In the genomic region with DNA sequence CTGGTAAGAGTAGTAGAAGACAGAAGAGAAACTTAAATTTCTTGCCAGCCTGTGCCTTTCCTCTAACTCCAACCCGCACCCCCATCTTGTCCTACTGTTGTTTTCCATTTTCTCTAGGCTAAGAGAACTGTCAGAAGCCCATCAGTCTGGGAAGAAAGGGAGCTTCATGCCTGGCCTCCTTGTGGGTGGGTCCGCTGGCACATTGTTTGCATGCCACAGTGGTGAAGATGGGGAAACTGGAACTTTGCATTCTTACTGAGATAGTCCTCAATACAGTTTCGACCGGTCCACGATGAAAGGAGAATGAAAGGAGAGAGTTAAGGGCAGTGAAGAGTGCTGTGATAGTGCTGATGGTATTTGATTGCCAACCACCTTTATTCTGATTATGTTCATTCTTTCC, we compare ENCODE assay signal across 22 cellular contexts.
DNase-seq lines count a peak whose midpoint lies in the region; ATAC-seq, FAIRE-seq and TF ChIP-seq lines count a peak whose summit lies in the region.
"Had no signal": no experiment of that assay in that cellular context is flagged by ENCODE, and none has a peak within 500 bp of the region (broad histone marks: within the 10 kb centered on the region; RNA-seq: fewer than 3 reads in every experiment).

No MANE protein-coding gene starts in this region.

- H3K36me3 ChIP-seq in SK-N-SH (replicated peaks in 1 of 2; ENCODE audit: control insufficient read depth in 1 of 2, insufficient read depth in 2 of 2, low read length in 1 of 2) (no peaks in the 10 kb centered on the region), mesendoderm (ENCODE audit: control insufficient read depth, insufficient read depth, low read length) (no peaks in the 10 kb centered on the region), kidney (ENCODE audit: control insufficient read depth in 1 of 2, insufficient read depth in 2 of 2, low read length in 2 of 2) (peaks cover 2 to 7% of the 10 kb centered on the region in 2 donors)

- no peak overlapping the region for H2AK5ac ChIP-seq in mesendoderm (ENCODE audit: low read length)

- no peak for TF ChIP-seq EP300 in SK-N-SH (IDR thresholded peaks at IDR 0.05; ENCODE audit: borderline replicate concordance in 1 of 2, low read depth in 1 of 2, low read length in 1 of 2)

- peaks cover 2% of the 10 kb centered on the region for H3K79me1 ChIP-seq in mesendoderm (ENCODE audit: low read length)

- FAIRE-seq in urothelium cell line (lab: Jason Lieb, UNC) (no peak), kidney (lab: Jason Lieb, UNC) (no peak)
- FAIRE-seq: islet of Langerhans had no signal

- H3K9me3 ChIP-seq in SK-N-SH: no peaks in the 10 kb centered on the region
- no peaks in the 10 kb centered on the region for H3K9me3 ChIP-seq in kidney (ENCODE audit: control insufficient read depth in 1 of 2, low read length in 2 of 2)
- H3K9me3 ChIP-seq: testis had no signal

- H3K27ac ChIP-seq in SK-N-SH (ENCODE audit: low read depth in 2 of 2, low read length in 1 of 2) (no peak overlapping the region), mesendoderm (ENCODE audit: low read depth, low read length) (no peak overlapping the region), kidney (ENCODE audit: low read depth in 2 of 2, low read length in 2 of 2) (no peak overlapping the region)
- H3K27ac ChIP-seq: 22Rv1, epithelial cell of prostate, testis had no signal

- peaks cover 8% of the 10 kb centered on the region for H3K36me3 Mint-ChIP-seq in progenitor cell of endocrine pancreas (ENCODE audit: insufficient read depth)

- CTCF ChIA-PET in SK-N-SH (lab: Yijun Ruan, JAX): interaction anchor here (0.6 to 1.2 kb wide), 2 partner anchors 26 to 1083 kb away, joined by 3 read pairs; no protein-coding TSS in a partner anchor

- H3F3A ChIP-seq in SK-N-SH (replicated peaks; ENCODE audit: insufficient read depth): no peaks in the 10 kb centered on the region

- H2BK5ac ChIP-seq in mesendoderm (ENCODE audit: low read length): no peak overlapping the region

- peaks cover 0 to 15% of the 10 kb centered on the region in 2 experiments; a peak in 2 of 4 replicates for H3K4me1 ChIP-seq in SK-N-SH (ENCODE audit: control insufficient read depth in 1 of 2, insufficient read depth in 2 of 2, low read depth in 1 of 2, low read length in 1 of 2)
- peaks cover 16% of the 10 kb centered on the region for H3K4me1 ChIP-seq in mesendoderm (ENCODE audit: control insufficient read depth, low read depth, low read length)
- peaks cover 3 to 13% of the 10 kb centered on the region in 2 donors for H3K4me1 ChIP-seq in kidney (ENCODE audit: control insufficient read depth in 1 of 2, insufficient read depth in 1 of 2, low read depth in 1 of 2, low read length in 2 of 2)

- H3K4me2 ChIP-seq in SK-N-SH (no peak overlapping the region), mesendoderm (ENCODE audit: low read length) (no peak overlapping the region)

- DNase-seq in SK-N-SH (no peak), astrocyte of the hippocampus (ENCODE audit: low read depth, low spot score) (peak; percentile 58), mesendoderm (peak; percentile 72), urothelium cell line (ENCODE audit: low spot score) (peak; percentile 54), kidney (no peak), progenitor cell of endocrine pancreas (ENCODE audit: low spot score, unreplicated experiment) (no peak)
- DNase-seq: activated CD4-positive, CD25-positive, alpha-beta regulatory T cell treated with anti-CD3 and anti-CD28 coated beads, Interleukin-2, amount 50 U/mL, for 72 hours; CD4-positive, CD25-positive, alpha-beta regulatory T cell; cortex of kidney; DMS79; NCI-H1436; occipital lobe; SIG-M5; stimulated activated CD4-positive, alpha-beta T cell treated with anti-CD3 and anti-CD28 coated beads, Interleukin-4, amount 100 ng/mL, for 1 hour; testis had no signal

- H3K4me3 Mint-ChIP-seq in progenitor cell of endocrine pancreas (ENCODE audit: low read depth): no peak overlapping the region
- H3K4me3 Mint-ChIP-seq: CD4-positive, CD25-positive, alpha-beta regulatory T cell; T-helper 2 cell treated with Interferon-gamma antibody and Interleukin-4, amounts not matched to agents 5 μg/mL and 100 μg/mL, for 36 hours had no signal

- H3K27ac Mint-ChIP-seq in progenitor cell of endocrine pancreas: no peak overlapping the region
- H3K27ac Mint-ChIP-seq: CD4-positive, CD25-positive, alpha-beta regulatory T cell; T-helper 2 cell treated with Interferon-gamma antibody and Interleukin-4, amounts not matched to agents 5 μg/mL and 100 μg/mL, for 36 hours had no signal

- intact Hi-C loops in kidney (cut with DNase I): no loop called here

- H3K9ac ChIP-seq in SK-N-SH (no peak overlapping the region), mesendoderm (ENCODE audit: low read length) (no peak overlapping the region), kidney (ENCODE audit: low read length in 2 of 2) (peak overlapping the region in 1 of 2 donors; percentile 5)

- no peak overlapping the region for H2AFZ ChIP-seq in SK-N-SH (ENCODE audit: low read depth)

- no peak overlapping the region for H3K18ac ChIP-seq in mesendoderm (ENCODE audit: low read length)

- H4K20me1 ChIP-seq in SK-N-SH (ENCODE audit: insufficient read depth): no peaks in the 10 kb centered on the region

- H3K4me1 Mint-ChIP-seq in progenitor cell of endocrine pancreas (ENCODE audit: low read depth): peaks cover 15% of the 10 kb centered on the region

- no peak overlapping the region for H4K8ac ChIP-seq in mesendoderm (ENCODE audit: low read depth, low read length)

- H3K9me3 Mint-ChIP-seq in progenitor cell of endocrine pancreas (ENCODE audit: low read depth): no peaks in the 10 kb centered on the region
- H3K9me3 Mint-ChIP-seq: CD4-positive, CD25-positive, alpha-beta regulatory T cell; T-helper 2 cell treated with Interferon-gamma antibody and Interleukin-4, amounts not matched to agents 5 μg/mL and 100 μg/mL, for 36 hours had no signal

- TF ChIP-seq RAD21 in SK-N-SH (IDR thresholded peaks at IDR 0.05; ENCODE audit: low read length): no peak

- TF ChIP-seq CTCF in SK-N-SH (IDR thresholded peaks at IDR 0.05) (no peak), kidney (IDR thresholded peaks at IDR 0.05; ENCODE audit: borderline replicate concordance, extremely low read depth, insufficient read depth) (no peak), progenitor cell of endocrine pancreas (IDR thresholded peaks at IDR 0.05; ENCODE audit: unreplicated experiment) (no peak)

- no peaks in the 10 kb centered on the region for H3K27me3 Mint-ChIP-seq in progenitor cell of endocrine pancreas
- H3K27me3 Mint-ChIP-seq: CD4-positive, CD25-positive, alpha-beta regulatory T cell had no signal

- POLR2A ChIA-PET in SK-N-SH (lab: Yijun Ruan, JAX): no interaction called here

- H3K4me3 ChIP-seq in SK-N-SH (ENCODE audit: low read depth in 2 of 2, low read length in 1 of 2) (no peak overlapping the region), mesendoderm (ENCODE audit: low read length) (no peak overlapping the region), kidney (ENCODE audit: low read length in 2 of 2) (no peak overlapping the region)
- H3K4me3 ChIP-seq: testis had no signal

- no peak overlapping the region for H4K5ac ChIP-seq in mesendoderm (ENCODE audit: low read length)

- H3K4ac ChIP-seq in mesendoderm (ENCODE audit: low read depth, low read length): no peak overlapping the region

- H3K56ac ChIP-seq in mesendoderm (ENCODE audit: low read length): no peak overlapping the region

- H3K27me3 ChIP-seq in SK-N-SH (ENCODE audit: insufficient read depth): no peaks in the 10 kb centered on the region
- no peaks in the 10 kb centered on the region for H3K27me3 ChIP-seq in mesendoderm (ENCODE audit: insufficient read depth, low read length, poor library complexity)
- H3K27me3 ChIP-seq: testis had no signal

- no peaks in the 10 kb centered on the region for H3K79me2 ChIP-seq in SK-N-SH (ENCODE audit: insufficient read depth)
- H3K79me2 ChIP-seq in mesendoderm (ENCODE audit: control insufficient read depth, insufficient read depth, low read length): no peaks in the 10 kb centered on the region

- no peak overlapping the region for H2BK15ac ChIP-seq in mesendoderm (replicated peaks; ENCODE audit: low read depth)

- ATAC-seq in SK-N-SH treated with all-trans-retinoic acid at 6 μM for 48 hours: peak; percentile 40; the same call in 1 of the 3 replicates
- no peak for ATAC-seq in GM18502 (IDR thresholded peaks at IDR 0.05; ENCODE audit: poor library complexity, unreplicated experiment)
- ATAC-seq: sciatic nerve had no signal

- 95% methylated on average over 5 of the region's 5 CpGs for WGBS in SK-N-SH (ENCODE audit: low lambda C conversion rate)
- WGBS in mesendoderm (ENCODE audit: extremely low coverage, insufficient coverage, low lambda C conversion rate): no CpG with 5 or more reads among the region's 5 CpGs

- H3K9me2 ChIP-seq in SK-N-SH: no peaks in the 10 kb centered on the region

- no peak overlapping the region for H2BK120ac ChIP-seq in mesendoderm (ENCODE audit: low read depth, low read length)

- H3K23ac ChIP-seq in mesendoderm (ENCODE audit: low read length): no peak overlapping the region

TF ChIP-seq in SK-N-SH treated with all-trans-retinoic acid at 6 μM for 48 hours, 23 proteins besides CTCF, POLR2A, EP300 and RAD21 (continues in another document):
- no peak for TF ChIP-seq PPARA (CRISPR knock-in tag; IDR thresholded peaks at IDR 0.05; ENCODE audit: borderline replicate concordance)

TF ChIP-seq in SK-N-SH, 30 proteins besides CTCF, POLR2A, EP300 and RAD21 (continues in another document):
- TF ChIP-seq, protein P1, sequence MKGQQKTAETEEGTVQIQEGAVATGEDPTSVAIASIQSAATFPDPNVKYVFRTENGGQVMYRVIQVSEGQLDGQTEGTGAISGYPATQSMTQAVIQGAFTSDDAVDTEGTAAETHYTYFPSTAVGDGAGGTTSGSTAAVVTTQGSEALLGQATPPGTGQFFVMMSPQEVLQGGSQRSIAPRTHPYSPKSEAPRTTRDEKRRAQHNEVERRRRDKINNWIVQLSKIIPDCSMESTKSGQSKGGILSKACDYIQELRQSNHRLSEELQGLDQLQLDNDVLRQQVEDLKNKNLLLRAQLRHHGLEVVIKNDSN (IDR thresholded peaks at IDR 0.05; ENCODE audit: borderline replicate concordance, low read depth): no peak

Comparison
In these comparisons a context has a peak if more than half of its experiments do, and no peak if none do; other contexts are left out.
1. DNase-seq: peak in astrocyte of the hippocampus (single experiment), mesendoderm (single experiment) and urothelium cell line (single experiment); none in SK-N-SH (single experiment), kidney (single experiment) and progenitor cell of endocrine pancreas (single experiment).